14 cellular contexts compared by ENCODE assay signal in genomic region chr1:15459771-15460719, GRCh38. TPM values are rescaled to one million over a fixed set of nuclear protein-coding genes. Genes with fewer than 3 reads are reported as not detected.
DNase-seq lines count a peak whose midpoint lies in the region; ATAC-seq and TF ChIP-seq lines count a peak whose summit lies in the region.
"Had no signal": no experiment of that assay in that cellular context is flagged by ENCODE, and none has a peak within 500 bp of the region (broad histone marks: within the 10 kb centered on the region; RNA-seq: fewer than 3 reads in every experiment).

No MANE protein-coding gene starts in this region.

- peak overlapping the region in 4 of 5 experiments; percentile 31 to 77 (median 70) for H3K27ac Mint-ChIP-seq in brain
- H3K27ac Mint-ChIP-seq in stimulated activated naive B cell treated with anti-CD40 and anti-IgM and Interleukin-4, amounts not matched to agents 10 μg/mL and 1 μg/mL and 100 μg/mL, for 72 hours = no peak overlapping the region
- H3K27ac Mint-ChIP-seq: activated T-helper 17 cell treated with anti-CD3 and anti-CD28 coated beads, Interleukin-2, amount 50 U/mL, for 72 hours; memory B cell had no signal

- ATAC-seq in stimulated activated naive B cell treated with anti-CD40 and anti-IgM and Interleukin-4, amounts not matched to agents 10 μg/mL and 1 μg/mL and 100 μg/mL, for 72 hours (replicated peaks) = peak; percentile 54 to 72
- no peak for ATAC-seq in GM21447 (IDR thresholded peaks at IDR 0.05; ENCODE audit: unreplicated experiment)
- ATAC-seq: activated T-helper 17 cell treated with anti-CD3 and anti-CD28 coated beads, Interleukin-2, amount 50 U/mL, for 72 hours had no signal

- peaks cover 5% of the 10 kb centered on the region for H3K27me3 Mint-ChIP-seq in brain
- peaks cover 6 to 29% of the 10 kb centered on the region in 2 donors for H3K27me3 Mint-ChIP-seq in stimulated activated naive B cell treated with anti-CD40 and anti-IgM and Interleukin-4, amounts not matched to agents 10 μg/mL and 1 μg/mL and 100 μg/mL, for 72 hours

- no peak for TF ChIP-seq CTCF in brain (conservative IDR thresholded peaks at IDR 0.05)

- H3K9me3 Mint-ChIP-seq in brain = peaks cover 0 to 5% (median 0%) of the 10 kb centered on the region in 5 experiments
- no peaks in the 10 kb centered on the region for H3K9me3 Mint-ChIP-seq in stimulated activated naive B cell treated with anti-CD40 and anti-IgM and Interleukin-4, amounts not matched to agents 10 μg/mL and 1 μg/mL and 100 μg/mL, for 72 hours
- H3K9me3 Mint-ChIP-seq: activated T-helper 17 cell treated with anti-CD3 and anti-CD28 coated beads, Interleukin-2, amount 50 U/mL, for 72 hours; memory B cell had no signal

- peak overlapping the region in 2 of 5 experiments; percentile 55 to 73 for H3K4me3 Mint-ChIP-seq in brain
- no peak overlapping the region for H3K4me3 Mint-ChIP-seq in stimulated activated naive B cell treated with anti-CD40 and anti-IgM and Interleukin-4, amounts not matched to agents 10 μg/mL and 1 μg/mL and 100 μg/mL, for 72 hours
- H3K4me3 Mint-ChIP-seq: activated T-helper 17 cell treated with anti-CD3 and anti-CD28 coated beads, Interleukin-2, amount 50 U/mL, for 72 hours; memory B cell had no signal

- H3K36me3 Mint-ChIP-seq in brain = no peaks in the 10 kb centered on the region
- no peaks in the 10 kb centered on the region for H3K36me3 Mint-ChIP-seq in stimulated activated naive B cell treated with anti-CD40 and anti-IgM and Interleukin-4, amounts not matched to agents 10 μg/mL and 1 μg/mL and 100 μg/mL, for 72 hours
- H3K36me3 Mint-ChIP-seq: memory B cell had no signal

- H3K4me1 Mint-ChIP-seq in brain = peaks cover 16% of the 10 kb centered on the region
- peaks cover 4 to 9% of the 10 kb centered on the region in 2 donors for H3K4me1 Mint-ChIP-seq in stimulated activated naive B cell treated with anti-CD40 and anti-IgM and Interleukin-4, amounts not matched to agents 10 μg/mL and 1 μg/mL and 100 μg/mL, for 72 hours
- H3K4me1 Mint-ChIP-seq: activated T-helper 17 cell treated with anti-CD3 and anti-CD28 coated beads, Interleukin-2, amount 50 U/mL, for 72 hours; memory B cell had no signal

- DNase-seq in NOMO-1 treated with DMSO at 0.1 percent for 48 hours (lab: John Stamatoyannopoulos, UW; ENCODE audit: unreplicated experiment) (peak; percentile 44), NOMO-1 treated with dmso at 0.1 percent for 144 hours (lab: John Stamatoyannopoulos, UW; ENCODE audit: unreplicated experiment) (no peak), NCI-H446 treated with DMSO at 0.1 percent for 48 hours (lab: John Stamatoyannopoulos, UW) (peak; percentile 64), iPS-NIHi11 (ENCODE audit: low spot score) (no peak), NCI-H2227 treated with DMSO at 0.1 percent for 48 hours (lab: John Stamatoyannopoulos, UW) (no peak)
- no peak for DNase-seq in stimulated activated naive B cell treated with anti-CD40 and anti-IgM and Interleukin-4, amounts not matched to agents 10 μg/mL and 1 μg/mL and 100 μg/mL, for 72 hours
- DNase-seq: activated CD4-positive, alpha-beta T cell treated with anti-CD3 and anti-CD28 coated beads for 4 hours; brain microvascular endothelial cell; NCI-H524 treated with DMSO at 0.1 percent for 48 hours; stimulated activated CD4-positive, alpha-beta T cell treated with anti-CD3 and anti-CD28 coated beads, Interleukin-2, amount 100 ng/mL, for 24 hours had no signal

RNA-seq across cellular contexts. Expression of gene CELA2A, which starts 3.5 kb away (rescaled TPM):
- not detected for polyA plus RNA-seq in brain (ENCODE audit: insufficient read depth, low read depth, low replicate concordance)

RNA-seq across cellular contexts. Expression of gene CELA2B, which starts 15.9 kb away (rescaled TPM):
- not detected for polyA plus RNA-seq in brain (ENCODE audit: insufficient read depth, low read depth, low replicate concordance)

RNA-seq across cellular contexts. Expression of gene CTRC, which starts 21.8 kb away (rescaled TPM):
- polyA plus RNA-seq in brain (ENCODE audit: insufficient read depth, low read depth, low replicate concordance) = not detected

RNA-seq across cellular contexts. Expression of gene EFHD2, which starts 50.4 kb away (rescaled TPM):
- 109 TPM for polyA plus RNA-seq in brain (ENCODE audit: insufficient read depth, low read depth, low replicate concordance)

Comparison
In these comparisons a context has a peak if more than half of its experiments do, and no peak if none do; other contexts are left out.
1. DNase-seq: peak in NOMO-1 treated with DMSO at 0.1 percent for 48 hours (single experiment) and NCI-H446 treated with DMSO at 0.1 percent for 48 hours (single experiment); none in NOMO-1 treated with dmso at 0.1 percent for 144 hours (single experiment), stimulated activated naive B cell treated with anti-CD40 and anti-IgM and Interleukin-4, amounts not matched to agents 10 μg/mL and 1 μg/mL and 100 μg/mL, for 72 hours (single experiment), iPS-NIHi11 (single experiment) and NCI-H2227 treated with DMSO at 0.1 percent for 48 hours (single experiment).